Comparison of ENCODE assay signal across 1 cellular context in the genomic region with DNA sequence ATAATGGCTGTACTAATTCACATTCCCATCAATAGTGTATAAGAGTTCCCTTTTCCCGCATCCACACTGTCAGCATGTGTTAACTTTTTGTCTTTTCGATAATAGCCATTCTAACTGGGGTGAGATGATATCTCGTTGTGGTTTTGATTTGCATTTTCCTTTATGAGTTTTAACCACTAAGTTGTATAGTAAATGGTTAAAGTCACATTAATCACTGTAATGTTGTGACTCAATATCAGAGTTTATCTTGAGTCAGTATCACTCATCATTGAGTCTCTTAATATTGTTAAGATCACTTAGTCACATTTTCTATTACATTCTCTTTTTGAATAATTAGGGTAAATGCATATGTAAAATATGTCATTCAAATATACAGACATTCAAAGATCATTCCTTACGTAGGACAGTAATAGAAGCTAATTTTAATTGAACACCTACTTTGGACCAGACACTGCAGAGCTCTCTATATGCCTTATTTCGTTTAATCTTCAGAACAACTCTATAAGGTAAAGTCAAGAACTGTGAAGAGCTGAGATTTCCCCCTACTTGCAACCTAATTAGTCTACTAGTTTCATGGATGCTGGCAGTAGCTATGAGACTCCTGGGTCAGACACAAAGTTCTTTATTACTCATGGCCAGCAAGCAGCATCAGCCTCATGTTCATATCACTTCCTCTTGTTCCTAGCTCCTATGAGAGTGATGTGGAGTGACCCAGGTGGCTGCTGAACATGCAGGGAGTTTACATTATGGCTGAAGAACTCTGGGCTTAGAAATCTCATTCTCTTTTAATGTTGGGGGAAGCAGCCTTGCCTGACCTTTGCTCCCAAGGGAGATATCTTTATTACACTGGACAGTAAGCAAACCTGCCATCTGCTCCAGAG.
TF ChIP-seq lines count a peak whose summit lies in the region.

No MANE protein-coding gene starts in this region.

TF ChIP-seq in IMR-90, 13 proteins besides CTCF, POLR2A, EP300 and RAD21:
- TF ChIP-seq ELK1 (IDR thresholded peaks at IDR 0.05; ENCODE audit: borderline replicate concordance, low read depth, low read length) (no peak), MAFK (IDR thresholded peaks at IDR 0.05; ENCODE audit: low read depth, low read length) (no peak), CHD1 (IDR thresholded peaks at IDR 0.05; ENCODE audit: low read depth, low read length) (no peak), RCOR1 (IDR thresholded peaks at IDR 0.05; ENCODE audit: insufficient replicate concordance, low read length) (no peak), RFX5 (IDR thresholded peaks at IDR 0.05; ENCODE audit: low read depth, low read length) (no peak)
